Comparison of ENCODE assay signal across 8 cellular contexts in the genomic region with DNA sequence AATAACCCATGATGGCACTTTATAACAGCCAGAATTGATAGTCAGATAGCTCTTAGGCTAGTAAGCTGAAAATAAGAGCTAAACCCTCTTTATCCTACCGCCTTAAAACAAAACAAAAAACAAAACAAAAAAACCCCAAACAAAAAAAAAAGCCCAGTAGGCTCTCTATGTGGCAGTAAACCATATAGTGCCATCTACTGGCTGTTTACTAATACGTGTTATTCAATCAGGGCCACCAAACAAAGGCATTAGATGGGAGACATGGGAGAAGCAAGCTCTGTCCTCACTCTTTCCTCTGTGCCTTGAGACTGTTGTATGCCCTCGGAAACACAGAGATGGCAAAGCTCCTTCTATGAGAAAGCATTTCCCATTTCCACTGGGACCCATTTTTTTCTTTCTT.
DNase-seq lines count a peak whose midpoint lies in the region; ATAC-seq and TF ChIP-seq lines count a peak whose summit lies in the region.

No MANE protein-coding gene starts in this region.

- peak overlapping the region; percentile 32 to 59 for H3K27ac ChIP-seq in ascending aorta

- ATAC-seq in left colon (peak; percentile 47), HG02981 (IDR thresholded peaks at IDR 0.05; ENCODE audit: unreplicated experiment) (no peak)

- peak; percentile 43 for DNase-seq in GM03348 (ENCODE audit: low spot score)
- DNase-seq in HEK293T (ENCODE audit: extremely low spot score) = peak; percentile 46
- peak; percentile 44 to 81 for DNase-seq in NCI-H2081 (lab: John Stamatoyannopoulos, UW)
- DNase-seq in ascending aorta (ENCODE audit: low spot score in 2 of 2) = no peak
- DNase-seq in left colon = no peak
- DNase-seq in nucleus accumbens (lab: John Stamatoyannopoulos, UW) = no peak
- DNase-seq in islet precursor cell = no peak

- intact Hi-C loops in ascending aorta (cut with DNase I) (no loop called here), left colon (cut with DNase I, micrococcal nuclease) (no loop called here)

- H3K4me1 ChIP-seq in ascending aorta = peaks cover 0 to 3% of the 10 kb centered on the region in 2 donors

- H3K36me3 ChIP-seq in ascending aorta = no peaks in the 10 kb centered on the region

- H3K27me3 ChIP-seq in ascending aorta = no peaks in the 10 kb centered on the region

- no peaks in the 10 kb centered on the region for H3K9me3 ChIP-seq in ascending aorta

- CTCF ChIA-PET in HEK293T (lab: Yijun Ruan, JAX) = interaction anchor here (0.5 to 2.3 kb wide), 15 partner anchors 9 to 529 kb away, joined by 3 to 10 read pairs (median 4); no protein-coding TSS in a partner anchor

- TF ChIP-seq CTCF in ascending aorta (IDR thresholded peaks at IDR 0.05) = peak in 2 of 3 experiments; percentile 12 to 37

- POLR2A ChIA-PET in HEK293T (lab: Yijun Ruan, JAX) = interaction anchor here (1.2 to 1.9 kb wide), 2 partner anchors 13 to 150 kb away, joined by 3 to 6 read pairs; no protein-coding TSS in a partner anchor

- H3K4me3 ChIP-seq in ascending aorta = peak overlapping the region in 1 of 2 donors; percentile 34

TF ChIP-seq in HEK293T, 16 proteins besides CTCF, POLR2A, EP300 and RAD21:
- TF ChIP-seq SP1 (IDR thresholded peaks at IDR 0.05) (no peak), ZNF384 (IDR thresholded peaks at IDR 0.05) (peak; percentile 79)
- TF ChIP-seq, protein P1, sequence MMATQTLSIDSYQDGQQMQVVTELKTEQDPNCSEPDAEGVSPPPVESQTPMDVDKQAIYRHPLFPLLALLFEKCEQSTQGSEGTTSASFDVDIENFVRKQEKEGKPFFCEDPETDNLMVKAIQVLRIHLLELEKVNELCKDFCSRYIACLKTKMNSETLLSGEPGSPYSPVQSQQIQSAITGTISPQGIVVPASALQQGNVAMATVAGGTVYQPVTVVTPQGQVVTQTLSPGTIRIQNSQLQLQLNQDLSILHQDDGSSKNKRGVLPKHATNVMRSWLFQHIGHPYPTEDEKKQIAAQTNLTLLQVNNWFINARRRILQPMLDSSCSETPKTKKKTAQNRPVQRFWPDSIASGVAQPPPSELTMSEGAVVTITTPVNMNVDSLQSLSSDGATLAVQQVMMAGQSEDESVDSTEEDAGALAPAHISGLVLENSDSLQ (IDR thresholded peaks at IDR 0.05) = no peak

Comparison
In these comparisons a context has a peak if more than half of its experiments do, and no peak if none do; other contexts are left out.
1. DNase-seq: peak in GM03348 (single experiment), HEK293T (single experiment) and NCI-H2081 (2 of 2); none in ascending aorta (0 of 2), left colon (0 of 2), nucleus accumbens (0 of 56) and islet precursor cell (single experiment).